ENCODE assay signal across 3 cellular contexts in genomic region chr6:41023114-41023513, GRCh38.
TF ChIP-seq lines count a peak whose summit lies in the region.

No MANE protein-coding gene starts in this region.

TF ChIP-seq in A549, 52 proteins besides CTCF, POLR2A, EP300 and RAD21:
- TF ChIP-seq NR3C1 (IDR thresholded peaks at IDR 0.05) = no peak
- TF ChIP-seq, protein P1, sequence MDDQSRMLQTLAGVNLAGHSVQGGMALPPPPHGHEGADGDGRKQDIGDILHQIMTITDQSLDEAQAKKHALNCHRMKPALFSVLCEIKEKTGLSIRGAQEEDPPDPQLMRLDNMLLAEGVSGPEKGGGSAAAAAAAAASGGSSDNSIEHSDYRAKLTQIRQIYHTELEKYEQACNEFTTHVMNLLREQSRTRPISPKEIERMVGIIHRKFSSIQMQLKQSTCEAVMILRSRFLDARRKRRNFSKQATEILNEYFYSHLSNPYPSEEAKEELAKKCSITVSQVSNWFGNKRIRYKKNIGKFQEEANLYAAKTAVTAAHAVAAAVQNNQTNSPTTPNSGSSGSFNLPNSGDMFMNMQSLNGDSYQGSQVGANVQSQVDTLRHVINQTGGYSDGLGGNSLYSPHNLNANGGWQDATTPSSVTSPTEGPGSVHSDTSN (IDR thresholded peaks at IDR 0.05) = no peak
- TF ChIP-seq, protein P2, sequence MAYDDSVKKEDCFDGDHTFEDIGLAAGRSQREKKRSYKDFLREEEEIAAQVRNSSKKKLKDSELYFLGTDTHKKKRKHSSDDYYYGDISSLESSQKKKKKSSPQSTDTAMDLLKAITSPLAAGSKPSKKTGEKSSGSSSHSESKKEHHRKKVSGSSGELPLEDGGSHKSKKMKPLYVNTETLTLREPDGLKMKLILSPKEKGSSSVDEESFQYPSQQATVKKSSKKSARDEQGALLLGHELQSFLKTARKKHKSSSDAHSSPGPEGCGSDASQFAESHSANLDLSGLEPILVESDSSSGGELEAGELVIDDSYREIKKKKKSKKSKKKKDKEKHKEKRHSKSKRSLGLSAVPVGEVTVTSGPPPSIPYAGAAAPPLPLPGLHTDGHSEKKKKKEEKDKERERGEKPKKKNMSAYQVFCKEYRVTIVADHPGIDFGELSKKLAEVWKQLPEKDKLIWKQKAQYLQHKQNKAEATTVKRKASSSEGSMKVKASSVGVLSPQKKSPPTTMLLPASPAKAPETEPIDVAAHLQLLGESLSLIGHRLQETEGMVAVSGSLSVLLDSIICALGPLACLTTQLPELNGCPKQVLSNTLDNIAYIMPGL (CRISPR knock-in tag; IDR thresholded peaks at IDR 0.05; ENCODE audit: borderline replicate concordance) = no peak
- TF ChIP-seq SMC3 (IDR thresholded peaks at IDR 0.05) = no peak
- TF ChIP-seq GATA3 (IDR thresholded peaks at IDR 0.05; ENCODE audit: borderline replicate concordance) = no peak
- no peak for TF ChIP-seq FOXS1 (CRISPR knock-in tag; IDR thresholded peaks at IDR 0.05)
- no peak for TF ChIP-seq ZFP36 (IDR thresholded peaks at IDR 0.05; ENCODE audit: borderline replicate concordance, partially characterized antibody)

TF ChIP-seq in K562, 482 proteins besides CTCF, POLR2A, EP300 and RAD21:
- TF ChIP-seq FOXA1 (IDR thresholded peaks at IDR 0.05; ENCODE audit: borderline replicate concordance) (no peak), SIX5 (IDR thresholded peaks at IDR 0.05; ENCODE audit: borderline replicate concordance in 1 of 2, insufficient read depth in 1 of 2, low read depth in 1 of 2, low read length in 2 of 2) (peak; percentile 20 to 38; a peak in 3 of 4 replicates), ZNF143 (CRISPR knock-in tag; IDR thresholded peaks at IDR 0.05) (peak; percentile 52; the same call in 1 of the 2 replicates), HCFC1 (IDR thresholded peaks at IDR 0.05; ENCODE audit: low read depth, low read length) (peak; percentile 77), PREB (CRISPR knock-in tag; IDR thresholded peaks at IDR 0.05) (no peak), GATAD2B (IDR thresholded peaks at IDR 0.05; ENCODE audit: borderline replicate concordance) (no peak)

TF ChIP-seq in GM23338, 12 proteins besides CTCF, POLR2A, EP300 and RAD21:
- TF ChIP-seq NANOG (IDR thresholded peaks at IDR 0.05; ENCODE audit: borderline replicate concordance) (no peak), STAT1 (IDR thresholded peaks at IDR 0.05; ENCODE audit: unreplicated experiment) (no peak), ZNF114 (CRISPR knock-in tag; IDR thresholded peaks at IDR 0.05) (no peak), ETS1 (IDR thresholded peaks at IDR 0.05) (no peak), CREB1 (CRISPR knock-in tag; IDR thresholded peaks at IDR 0.05; ENCODE audit: low read depth) (no peak), ZNF462 (CRISPR knock-in tag; IDR thresholded peaks at IDR 0.05) (no peak), POLR2AphosphoS5 (IDR thresholded peaks at IDR 0.05; ENCODE audit: low read depth) (no peak), REST (IDR thresholded peaks at IDR 0.05; ENCODE audit: unreplicated experiment) (no peak), JUNB (IDR thresholded peaks at IDR 0.05; ENCODE audit: unreplicated experiment) (no peak), ZNF331 (CRISPR knock-in tag; IDR thresholded peaks at IDR 0.05; ENCODE audit: low read depth) (no peak), EZH2phosphoT487 (IDR thresholded peaks at IDR 0.05; ENCODE audit: unreplicated experiment) (no peak), EZH2 (IDR thresholded peaks at IDR 0.05; ENCODE audit: low read depth, unreplicated experiment) (no peak)
